ENCODE assay signal across 29 cellular contexts in the genomic region with DNA sequence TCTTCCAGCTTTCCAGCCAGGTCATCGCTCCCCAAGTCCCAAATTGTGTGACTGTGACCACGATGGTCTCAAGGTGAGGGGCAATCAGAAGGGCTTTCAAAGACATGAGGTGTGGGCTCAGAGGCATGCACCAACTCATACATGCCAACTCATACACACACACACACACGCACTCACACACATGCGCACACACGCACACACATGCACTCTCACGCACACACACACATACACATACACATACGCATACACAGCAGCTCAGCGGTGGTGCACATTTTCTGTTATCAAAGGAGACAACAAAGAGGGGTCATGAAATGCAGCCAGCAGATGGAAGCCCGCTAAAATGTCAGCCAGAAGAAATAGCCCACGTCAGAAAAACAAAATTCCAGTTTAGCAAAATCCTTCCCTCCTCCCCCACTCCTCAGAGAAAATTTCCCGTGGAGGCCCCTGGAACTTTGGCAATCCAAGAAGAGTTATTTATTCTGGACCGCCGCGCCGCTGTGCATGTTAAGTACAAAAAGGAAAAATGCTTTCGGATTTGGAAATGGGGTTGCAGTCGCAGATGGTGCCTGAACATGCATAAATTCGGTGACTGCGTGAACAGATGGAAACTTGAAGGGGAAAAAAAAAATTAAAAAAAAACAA.
DNase-seq lines count a peak whose midpoint lies in the region; ATAC-seq, FAIRE-seq and TF ChIP-seq lines count a peak whose summit lies in the region.
"Had no signal": no experiment of that assay in that cellular context is flagged by ENCODE, and none has a peak within 500 bp of the region (broad histone marks: within the 10 kb centered on the region; RNA-seq: fewer than 3 reads in every experiment).

No MANE protein-coding gene starts in this region.

- H3K18ac ChIP-seq in H1 (ENCODE audit: extremely low read depth, low read length): no peak overlapping the region

- CTCF ChIA-PET in H1 (lab: Charles Lee; ENCODE audit: partially characterized antibody): interaction anchor here (0.7 to 1.4 kb wide), 2 partner anchors 101 to 105 kb away, joined by 3 read pairs; no protein-coding TSS in a partner anchor

- peaks cover 0 to 3% (median 0%) of the 10 kb centered on the region in 4 donors for H3K4me1 Mint-ChIP-seq in naive thymus-derived CD8-positive, alpha-beta T cell
- H3K4me1 Mint-ChIP-seq: naive thymus-derived CD4-positive, alpha-beta T cell had no signal

- POLR2A ChIA-PET in H1 (lab: Charles Lee; ENCODE audit: partially characterized antibody): no interaction called here
- POLR2A ChIA-PET in naive thymus-derived CD8-positive, alpha-beta T cell (lab: Charles Lee): no interaction called here

- no peaks in the 10 kb centered on the region for H3K79me2 ChIP-seq in H1 (ENCODE audit: control insufficient read depth in 1 of 2, insufficient read depth in 2 of 2, low read length in 2 of 2)

- H3K23me2 ChIP-seq in H1 (ENCODE audit: low read depth, low read length): no peaks in the 10 kb centered on the region

- WGBS in H1 (ENCODE audit: extremely low coverage in 1 of 2, insufficient coverage in 1 of 2, insufficient read length in 1 of 2, insufficient replicate concordance in 2 of 2, low coverage in 1 of 2, low lambda C conversion rate in 2 of 2, missing lambda C conversion rate in 1 of 2), 2 experiments: 91% methylated on average over 19 of the region's 19 CpGs; no CpG with 5 or more reads in 1 of the 2 experiments

- H3K9me3 ChIP-seq in H1 (ENCODE audit: insufficient read depth in 2 of 2, low read depth in 1 of 2, low read length in 1 of 2): no peaks in the 10 kb centered on the region
- H3K9me3 ChIP-seq: BE2C, body of pancreas, esophagus muscularis mucosa, psoas muscle, tibial artery had no signal

- no peak for TF ChIP-seq RAD21 in H1 (IDR thresholded peaks at IDR 0.05 in 1 of 2, conservative IDR thresholded peaks at IDR 0.05 in 1 of 2; ENCODE audit: low read depth in 2 of 2, low read length in 2 of 2)

- no peaks in the 10 kb centered on the region for H3K36me3 Mint-ChIP-seq in naive thymus-derived CD8-positive, alpha-beta T cell
- H3K36me3 Mint-ChIP-seq: naive thymus-derived CD4-positive, alpha-beta T cell had no signal

- no peak overlapping the region for H2BK120ac ChIP-seq in H1 (replicated peaks; ENCODE audit: low read depth, low read length)

- peaks cover 2 to 19% (median 10%) of the 10 kb centered on the region in 5 donors for H3K27me3 Mint-ChIP-seq in naive thymus-derived CD8-positive, alpha-beta T cell

- no peak overlapping the region for H3K27ac Mint-ChIP-seq in naive thymus-derived CD8-positive, alpha-beta T cell
- H3K27ac Mint-ChIP-seq: naive thymus-derived CD4-positive, alpha-beta T cell had no signal

- no peak overlapping the region for H3K56ac ChIP-seq in H1 (replicated peaks; ENCODE audit: insufficient read length, low read depth, low read length)

- no peak overlapping the region for H4K91ac ChIP-seq in H1 (replicated peaks; ENCODE audit: insufficient read length, low read length)

- peaks cover 0 to 1% of the 10 kb centered on the region in 2 experiments for H4K20me1 ChIP-seq in H1 (replicated peaks in 1 of 2; ENCODE audit: control insufficient read depth in 1 of 2, insufficient read depth in 2 of 2, low read length in 2 of 2)

- no peaks in the 10 kb centered on the region for H3K79me1 ChIP-seq in H1 (ENCODE audit: low read depth, low read length)

- H2BK15ac ChIP-seq in H1 (ENCODE audit: low read length): no peak overlapping the region

- H2AK5ac ChIP-seq in H1 (ENCODE audit: low read depth, low read length): 0 out of 2 replicates have a peak overlapping the region, but pooled peaks have one; percentile 2

- DNase-seq in left ventricle myocardium superior (no peak), Right ventricle myocardium inferior (ENCODE audit: missing footprints) (no peak), H1 (ENCODE audit: low read depth in 1 of 2, low spot score in 2 of 2) (no peak), occipital lobe (lab: John Stamatoyannopoulos, UW) (peak; percentile 25), urothelium cell line (ENCODE audit: low spot score) (no peak)
- no peak for DNase-seq in naive thymus-derived CD8-positive, alpha-beta T cell
- DNase-seq: 8988T; BE2C; body of pancreas; DMS79 treated with DMSO at 0.1 percent for 48 hours; H9; mesendoderm; MM.1S; naive thymus-derived CD4-positive, alpha-beta T cell; NCI-H1436 treated with DMSO at 0.1 percent for 48 hours; NCI-H526 treated with DMSO at 0.1 percent for 48 hours; psoas muscle; stimulated activated naive CD4-positive, alpha-beta T cell; tibial artery; WERI-Rb-1 had no signal

- TF ChIP-seq EP300 in H1 (IDR thresholded peaks at IDR 0.05; ENCODE audit: borderline replicate concordance in 1 of 2, low read depth in 2 of 2, low read length in 2 of 2): no peak

- no peak for TF ChIP-seq POLR2A in H1 (IDR thresholded peaks at IDR 0.05; ENCODE audit: control extremely low read depth in 1 of 2, low read depth in 2 of 2, low read length in 2 of 2)

- H3K4me3 ChIP-seq in H1 (ENCODE audit: extremely low read depth in 1 of 4, insufficient read depth in 2 of 4, low read depth in 3 of 4, low read length in 4 of 4): no peak overlapping the region
- H3K4me3 ChIP-seq: body of pancreas, esophagus muscularis mucosa, K562, psoas muscle, SK-N-MC, smooth muscle cell, tibial artery had no signal

- H3K4me3 Mint-ChIP-seq in naive thymus-derived CD8-positive, alpha-beta T cell: no peak overlapping the region
- H3K4me3 Mint-ChIP-seq: H9; naive thymus-derived CD4-positive, alpha-beta T cell had no signal

- H2BK20ac ChIP-seq in H1 (ENCODE audit: low read length): no peak overlapping the region

- no peak overlapping the region for H3K23ac ChIP-seq in H1 (ENCODE audit: insufficient read length)

- no peak overlapping the region for H2BK5ac ChIP-seq in H1 (ENCODE audit: low read depth, low read length)

- no peak for FAIRE-seq in H1 (lab: Jason Lieb, UNC)
- FAIRE-seq in urothelium cell line (lab: Jason Lieb, UNC): peak; percentile 94
- FAIRE-seq: colon, frontal cortex, GM12891, K562 had no signal

- no peak overlapping the region for H3K14ac ChIP-seq in H1 (ENCODE audit: insufficient read length)

- no peaks in the 10 kb centered on the region; a peak in 1 of 7 replicates for H3K27me3 ChIP-seq in H1 (replicated peaks in 1 of 4; ENCODE audit: control insufficient read depth in 3 of 4, extremely low read depth in 1 of 4, insufficient read depth in 3 of 4, low read length in 3 of 4)
- H3K27me3 ChIP-seq: BE2C, body of pancreas, esophagus muscularis mucosa had no signal

- no peak overlapping the region for H3K27ac ChIP-seq in H1 (ENCODE audit: low read depth, low read length)
- H3K27ac ChIP-seq: body of pancreas, esophagus muscularis mucosa, psoas muscle, SK-N-MC, tibial artery, WERI-Rb-1 had no signal

- no peak overlapping the region for H4K8ac ChIP-seq in H1 (ENCODE audit: extremely low read depth, insufficient read depth, low read length)

- no peak overlapping the region for H3K4ac ChIP-seq in H1 (replicated peaks; ENCODE audit: insufficient read length, low read depth, low read length)

- intact Hi-C loops in left ventricle myocardium superior (cut with micrococcal nuclease) (no loop called here), Right ventricle myocardium inferior (cut with DNase I) (no loop called here)

- H3K36me3 ChIP-seq in H1 (ENCODE audit: control insufficient read depth in 2 of 4, insufficient read depth in 4 of 4, low read length in 3 of 4): no peaks in the 10 kb centered on the region
- H3K36me3 ChIP-seq: BE2C, esophagus muscularis mucosa, tibial artery, WERI-Rb-1 had no signal

- H2BK12ac ChIP-seq in H1 (ENCODE audit: low read depth, low read length): no peak overlapping the region

- no peak overlapping the region for H4K5ac ChIP-seq in H1 (ENCODE audit: insufficient read length, low read depth, low read length)

- ATAC-seq in left ventricle myocardium superior (peak; percentile 51), Right ventricle myocardium inferior (no peak), SK-N-SH treated with all-trans-retinoic acid at 6 μM for 48 hours (no peak), HG02678 (IDR thresholded peaks at IDR 0.05; ENCODE audit: unreplicated experiment) (no peak)
- ATAC-seq in naive thymus-derived CD8-positive, alpha-beta T cell: no peak
- ATAC-seq: body of pancreas; K562; naive thymus-derived CD4-positive, alpha-beta T cell; psoas muscle had no signal

- no peak overlapping the region for H3K4me2 ChIP-seq in H1 (ENCODE audit: insufficient read depth in 1 of 2, low read depth in 2 of 2, low read length in 2 of 2)
- H3K4me2 ChIP-seq: smooth muscle cell had no signal

- no peak for TF ChIP-seq CTCF in H1 (IDR thresholded peaks at IDR 0.05; ENCODE audit: control extremely low read depth in 1 of 3, insufficient read depth in 1 of 3, low read depth in 1 of 3, low read length in 3 of 3)

- no peak overlapping the region; a peak in 1 of 7 replicates for H3K9ac ChIP-seq in H1 (replicated peaks in 1 of 4; ENCODE audit: extremely low read depth in 1 of 4, low read depth in 3 of 4, low read length in 3 of 4)

- H3K4me1 ChIP-seq in H1 (replicated peaks in 1 of 4; ENCODE audit: control insufficient read depth in 3 of 4, insufficient read depth in 4 of 4, low read length in 3 of 4): no peaks in the 10 kb centered on the region
- H3K4me1 ChIP-seq: BE2C, body of pancreas, psoas muscle, tibial artery had no signal

- no peak overlapping the region for H2AFZ ChIP-seq in H1 (ENCODE audit: low read length)

- no peaks in the 10 kb centered on the region for H3K9me3 Mint-ChIP-seq in naive thymus-derived CD8-positive, alpha-beta T cell
- H3K9me3 Mint-ChIP-seq: H9; naive thymus-derived CD4-positive, alpha-beta T cell had no signal

TF ChIP-seq in H1, 55 proteins besides CTCF, POLR2A, EP300 and RAD21 (continues in another document):
- no peak for TF ChIP-seq NRF1 (IDR thresholded peaks at IDR 0.05; ENCODE audit: low read depth, low read length)

TF ChIP-seq in SK-N-SH treated with all-trans-retinoic acid at 6 μM for 48 hours, 23 proteins besides CTCF, POLR2A, EP300 and RAD21:
- no peak for TF ChIP-seq ZNF70 (CRISPR knock-in tag; IDR thresholded peaks at IDR 0.05)
- no peak for TF ChIP-seq ESRRG (CRISPR knock-in tag; IDR thresholded peaks at IDR 0.05)
- no peak for TF ChIP-seq POU6F1 (CRISPR knock-in tag; IDR thresholded peaks at IDR 0.05; ENCODE audit: borderline replicate concordance, low read depth)
